Comparison of ENCODE assay signal across 23 cellular contexts in the genomic region with DNA sequence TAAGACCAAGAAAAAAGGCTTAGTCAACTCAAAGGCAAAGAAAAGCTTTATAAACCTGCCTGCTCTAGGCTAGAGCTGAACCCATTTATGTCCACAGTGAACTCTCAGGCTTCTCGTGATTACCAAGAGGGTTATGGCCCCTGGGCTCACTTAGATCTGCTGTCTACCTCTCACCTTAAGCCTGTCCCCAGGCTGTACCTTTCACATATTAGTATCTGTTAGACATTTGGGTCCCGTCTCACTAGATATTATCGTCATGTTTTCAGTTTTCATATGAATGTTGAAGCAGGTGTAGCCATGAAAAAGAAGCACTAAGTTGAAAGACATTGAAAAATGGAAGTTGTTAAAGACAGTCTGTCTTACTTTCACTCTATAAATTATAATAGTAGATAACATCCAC.
A peak's percentile ranks its signal among the peaks of the same experiment; 100 is the strongest.
DNase-seq lines count a peak whose midpoint lies in the region; ATAC-seq lines count a peak whose summit lies in the region.
"Had no signal": no experiment of that assay in that cellular context is flagged by ENCODE, and none has a peak within 500 bp of the region (broad histone marks: within the 10 kb centered on the region; RNA-seq: fewer than 3 reads in every experiment).

No MANE protein-coding gene starts in this region.

- CTCF ChIA-PET in CD4-positive, alpha-beta memory T cell (lab: Charles Lee; ENCODE audit: partially characterized antibody): no interaction called here

- H3K9me3 ChIP-seq in CD4-positive, alpha-beta memory T cell (ENCODE audit: control insufficient read depth in 1 of 2, low read length in 2 of 2): no peaks in the 10 kb centered on the region
- H3K9me3 ChIP-seq: prostate gland, thyroid gland had no signal

- no peaks in the 10 kb centered on the region for H3K36me3 ChIP-seq in CD4-positive, alpha-beta memory T cell (ENCODE audit: insufficient read depth, low read length)
- H3K36me3 ChIP-seq: prostate gland, thyroid gland had no signal

- H3K27me3 Mint-ChIP-seq in CD4-positive, alpha-beta memory T cell: no peaks in the 10 kb centered on the region
- H3K27me3 Mint-ChIP-seq: activated CD4-positive, alpha-beta T cell treated with anti-CD3 and anti-CD28 coated beads, Interleukin-2, amount 10 ng/mL, durations not matched to agents 7 days and 5 days; effector memory CD8-positive, alpha-beta T cell; IgD-negative memory B cell had no signal

- ATAC-seq in GM18511 (IDR thresholded peaks at IDR 0.05; ENCODE audit: unreplicated experiment) (peak; percentile 71), GM19463 (IDR thresholded peaks at IDR 0.05; ENCODE audit: unreplicated experiment) (peak; percentile 80), HG02798 (IDR thresholded peaks at IDR 0.05; ENCODE audit: poor library complexity, unreplicated experiment) (peak; percentile 79), HG03469 (IDR thresholded peaks at IDR 0.05; ENCODE audit: unreplicated experiment) (peak; percentile 41)
- ATAC-seq: activated T-helper 17 cell treated with anti-CD3 and anti-CD28 coated beads, Interleukin-2, amount 50 U/mL, for 72 hours; effector memory CD8-positive, alpha-beta T cell; stimulated activated naive CD8-positive, alpha-beta T cell treated with anti-CD3 and anti-CD28 coated beads, Interleukin-15, Interleukin-2, amounts not matched to agents 100 U/mL and 50 U/mL, for 24 hours had no signal

- H3K4me3 ChIP-seq in CD4-positive, alpha-beta memory T cell (ENCODE audit: low read length in 2 of 2): no peak overlapping the region
- H3K4me3 ChIP-seq: lung, prostate gland, thyroid gland had no signal

- no peak for DNase-seq in activated gamma-delta T cell treated with Interleukin-2 at 50 U/mL for 16 hours
- no peak for DNase-seq in NCI-H526 treated with DMSO at 0.1 percent for 48 hours (lab: John Stamatoyannopoulos, UW)
- no peak for DNase-seq in CD4-positive, alpha-beta memory T cell
- no peak for DNase-seq in stimulated activated CD4-positive, alpha-beta T cell treated with anti-CD3 and anti-CD28 coated beads, Interleukin-2, amount 100 ng/mL, for 24 hours
- DNase-seq: activated CD4-positive, alpha-beta T cell treated with anti-CD3 and anti-CD28 coated beads, Interleukin-2, amount 10 ng/mL, durations not matched to agents 7 days and 5 days; effector memory CD8-positive, alpha-beta T cell; HFFc6; kidney; NCI-H1436; NCI-H774; stimulated activated CD4-positive, alpha-beta T cell treated with anti-CD3 and anti-CD28 coated beads, Interleukin-2, amount 100 ng/mL, for 48 hours; stimulated activated naive CD8-positive, alpha-beta T cell treated with anti-CD3 and anti-CD28 coated beads, Interleukin-15, Interleukin-2, amounts not matched to agents 100 U/mL and 50 U/mL, for 24 hours; T-helper 1 cell; thyroid gland had no signal

- no peaks in the 10 kb centered on the region for H3K27me3 ChIP-seq in CD4-positive, alpha-beta memory T cell (ENCODE audit: insufficient read depth, low read length)
- H3K27me3 ChIP-seq: thyroid gland had no signal

- no peaks in the 10 kb centered on the region for H3K36me3 Mint-ChIP-seq in CD4-positive, alpha-beta memory T cell
- H3K36me3 Mint-ChIP-seq: IgD-negative memory B cell had no signal

- H3K4me3 Mint-ChIP-seq in CD4-positive, alpha-beta memory T cell: no peak overlapping the region
- H3K4me3 Mint-ChIP-seq: activated CD4-positive, alpha-beta T cell treated with anti-CD3 and anti-CD28 coated beads, Interleukin-2, amount 10 ng/mL, durations not matched to agents 7 days and 5 days; activated T-helper 17 cell treated with anti-CD3 and anti-CD28 coated beads, Interleukin-2, amount 50 U/mL, for 72 hours; effector memory CD8-positive, alpha-beta T cell; HFFc6; IgD-negative memory B cell had no signal

- intact Hi-C loops in CD4-positive, alpha-beta memory T cell (cut with micrococcal nuclease): no loop called here

- H3K4me1 Mint-ChIP-seq in CD4-positive, alpha-beta memory T cell: no peaks in the 10 kb centered on the region
- H3K4me1 Mint-ChIP-seq: activated CD4-positive, alpha-beta T cell treated with anti-CD3 and anti-CD28 coated beads, Interleukin-2, amount 10 ng/mL, durations not matched to agents 7 days and 5 days; activated T-helper 17 cell treated with anti-CD3 and anti-CD28 coated beads, Interleukin-2, amount 50 U/mL, for 72 hours; IgD-negative memory B cell had no signal

- no peak overlapping the region for H3K27ac ChIP-seq in CD4-positive, alpha-beta memory T cell (ENCODE audit: low read depth, low read length)
- H3K27ac ChIP-seq: C4-2B, prostate gland, thyroid gland had no signal

- H3K4me1 ChIP-seq in CD4-positive, alpha-beta memory T cell (ENCODE audit: insufficient read depth, low read length): no peaks in the 10 kb centered on the region
- H3K4me1 ChIP-seq: prostate gland, thyroid gland had no signal

- peaks cover 0 to 2% (median 0%) of the 10 kb centered on the region in 8 donors for H3K9me3 Mint-ChIP-seq in CD4-positive, alpha-beta memory T cell
- H3K9me3 Mint-ChIP-seq: activated CD4-positive, alpha-beta T cell treated with anti-CD3 and anti-CD28 coated beads, Interleukin-2, amount 10 ng/mL, durations not matched to agents 7 days and 5 days; activated T-helper 17 cell treated with anti-CD3 and anti-CD28 coated beads, Interleukin-2, amount 50 U/mL, for 72 hours; effector memory CD8-positive, alpha-beta T cell had no signal

- H3K27ac Mint-ChIP-seq in CD4-positive, alpha-beta memory T cell: no peak overlapping the region
- H3K27ac Mint-ChIP-seq: activated CD4-positive, alpha-beta T cell treated with anti-CD3 and anti-CD28 coated beads, Interleukin-2, amount 10 ng/mL, durations not matched to agents 7 days and 5 days; activated T-helper 17 cell treated with anti-CD3 and anti-CD28 coated beads, Interleukin-2, amount 50 U/mL, for 72 hours; effector memory CD8-positive, alpha-beta T cell; HFFc6; IgD-negative memory B cell had no signal

- POLR2A ChIA-PET in CD4-positive, alpha-beta memory T cell (lab: Charles Lee; ENCODE audit: partially characterized antibody): no interaction called here
